29 cellular contexts compared by ENCODE assay signal in the genomic region with DNA sequence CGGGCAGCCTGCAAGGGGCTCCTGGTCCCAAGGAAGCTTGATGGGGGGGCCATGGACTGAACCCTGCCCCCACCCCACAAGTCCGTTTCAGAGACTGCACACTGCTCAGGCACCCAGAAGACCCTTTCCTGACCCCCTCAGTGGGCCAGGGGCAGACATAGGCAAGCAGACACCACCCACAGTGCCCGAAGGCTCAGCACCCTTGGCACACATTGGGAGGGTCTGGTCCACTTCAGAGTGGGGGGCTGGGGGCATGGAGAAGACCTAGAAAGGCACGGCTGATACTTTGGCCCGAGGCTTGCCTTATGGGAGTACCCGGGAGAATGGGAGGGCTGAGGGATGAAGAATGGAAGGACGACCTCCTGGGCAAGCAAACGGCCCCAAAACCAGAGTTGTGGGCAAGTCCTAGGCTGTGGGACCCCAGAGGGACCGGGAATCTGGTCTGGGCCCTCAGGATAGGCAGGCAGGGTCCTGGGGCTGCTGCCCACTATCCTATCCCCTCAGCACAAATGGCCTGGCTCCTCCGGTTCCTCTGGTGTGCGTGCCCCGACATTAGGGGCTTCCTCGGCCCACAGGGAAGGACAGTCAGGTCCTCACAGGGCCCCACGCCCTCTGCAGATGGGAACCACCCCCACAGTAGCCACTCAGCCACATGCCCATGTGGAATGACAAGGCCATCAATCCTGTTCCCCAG. TPM values are rescaled to one million over a fixed set of nuclear protein-coding genes. Genes with fewer than 3 reads are reported as not detected.
A peak's percentile ranks its signal among the peaks of the same experiment; 100 is the strongest.
DNase-seq lines count a peak whose midpoint lies in the region; ATAC-seq and TF ChIP-seq lines count a peak whose summit lies in the region.
"Had no signal": no experiment of that assay in that cellular context is flagged by ENCODE, and none has a peak within 500 bp of the region (broad histone marks: within the 10 kb centered on the region; RNA-seq: fewer than 3 reads in every experiment).

No MANE protein-coding gene starts in this region.

- POLR2A ChIA-PET in WTC11 (lab: Charles Lee) (no interaction called here), OCI-LY7 (lab: Charles Lee) (no interaction called here)

- H3K4me3 Mint-ChIP-seq in WTC11, result no peak overlapping the region
- H3K4me3 Mint-ChIP-seq: activated naive CD8-positive, alpha-beta T cell treated with anti-CD3 and anti-CD28 coated beads for 36 hours; B cell; CD8-positive, alpha-beta memory T cell; mesothelial cell of epicardium; naive B cell; T-helper 17 cell had no signal

- no peaks in the 10 kb centered on the region for H3K4me1 Mint-ChIP-seq in WTC11
- H3K4me1 Mint-ChIP-seq: activated naive CD8-positive, alpha-beta T cell treated with anti-CD3 and anti-CD28 coated beads for 36 hours; B cell; CD8-positive, alpha-beta memory T cell; mesothelial cell of epicardium; naive B cell; T-helper 17 cell had no signal

- H3K9me2 ChIP-seq in OCI-LY7 (ENCODE audit: insufficient read depth, low read length), result no peaks in the 10 kb centered on the region
- H3K9me2 ChIP-seq: SK-N-SH had no signal

- no TSS peak for BruUV-seq in OCI-LY7 (replicated peaks; lab: Mats Ljungman, UMichigan)

- no peaks in the 10 kb centered on the region for H3K4me1 ChIP-seq in left lung
- no peaks in the 10 kb centered on the region for H3K4me1 ChIP-seq in spleen
- no peaks in the 10 kb centered on the region for H3K4me1 ChIP-seq in OCI-LY7 (ENCODE audit: insufficient read depth, low read length, poor library complexity, severe bottlenecking)
- H3K4me1 ChIP-seq: esophagus squamous epithelium, vagina had no signal

- DNase-seq in activated gamma-delta T cell treated with Interleukin-2 at 50 U/mL for 16 hours (peak; percentile 2), activated gamma-delta T cell (lab: John Stamatoyannopoulos, UW) (no peak), WTC11 (ENCODE audit: low spot score) (peak; percentile 4), left lung (peak; percentile 28 to 42), spleen (peak; percentile 62), OCI-LY7 (ENCODE audit: low spot score) (no peak)
- DNase-seq: activated CD4-positive, alpha-beta T cell treated with anti-CD3 and anti-CD28 coated beads for 48 hours; activated naive CD8-positive, alpha-beta T cell treated with anti-CD3 and anti-CD28 coated beads for 36 hours; cortex of kidney; esophagus squamous epithelium; naive B cell; NCI-H1417 treated with DMSO at 0.1 percent for 48 hours; NCI-H2081 treated with DMSO at 0.1 percent for 48 hours; NCI-H345; NCI-H774; occipital lobe; retina; SK-N-SH; substantia nigra had no signal

- 76 to 92% (median 84%) methylated on average over 9 to 14 of the region's 14 CpGs for WGBS in spleen, 5 donors

- H3K4me3 ChIP-seq in left lung, result no peak overlapping the region
- H3K4me3 ChIP-seq in spleen, result no peak overlapping the region
- no peak overlapping the region for H3K4me3 ChIP-seq in OCI-LY7 (ENCODE audit: low read depth, low read length, poor library complexity, severe bottlenecking)
- H3K4me3 ChIP-seq: esophagus squamous epithelium, hepatocyte, vagina had no signal

- H3K36me3 ChIP-seq in left lung (no peaks in the 10 kb centered on the region), spleen (no peaks in the 10 kb centered on the region), OCI-LY7 (ENCODE audit: insufficient read depth, low read length) (no peaks in the 10 kb centered on the region)
- H3K36me3 ChIP-seq: esophagus squamous epithelium, vagina had no signal

- no peaks in the 10 kb centered on the region for H4K20me1 ChIP-seq in OCI-LY7 (ENCODE audit: insufficient read depth, low read length)

- no peak overlapping the region for H3K27ac ChIP-seq in left lung
- H3K27ac ChIP-seq in spleen, result no peak overlapping the region
- no peak overlapping the region for H3K27ac ChIP-seq in OCI-LY7 (ENCODE audit: low read depth, low read length, poor library complexity, severe bottlenecking)
- H3K27ac ChIP-seq: esophagus squamous epithelium, hepatocyte, RWPE1, vagina had no signal

- TF ChIP-seq CTCF in WTC11 (IDR thresholded peaks at IDR 0.05) (no peak), left lung (IDR thresholded peaks at IDR 0.05) (no peak), spleen (IDR thresholded peaks at IDR 0.05 in 8 of 11, conservative IDR thresholded peaks at IDR 0.05 in 3 of 11) (no peak), OCI-LY7 (conservative IDR thresholded peaks at IDR 0.05; ENCODE audit: low read length) (no peak)

- H3K27ac Mint-ChIP-seq in WTC11, result no peak overlapping the region
- H3K27ac Mint-ChIP-seq: activated naive CD8-positive, alpha-beta T cell treated with anti-CD3 and anti-CD28 coated beads for 36 hours; B cell; CD8-positive, alpha-beta memory T cell; mesothelial cell of epicardium; T-helper 17 cell had no signal

- H3K27me3 ChIP-seq in left lung (no peaks in the 10 kb centered on the region), spleen (replicated peaks in 1 of 7) (peaks cover 0 to 18% (median 0%) of the 10 kb centered on the region in 7 donors)
- H3K27me3 ChIP-seq: hepatocyte, vagina had no signal

- CTCF ChIA-PET in WTC11 (lab: Charles Lee), result no interaction called here
- CTCF ChIA-PET in OCI-LY7 (lab: Charles Lee; ENCODE audit: unreplicated experiment), result no interaction called here

- H3K9me3 ChIP-seq in left lung, result peaks cover 3 to 45% of the 10 kb centered on the region in 2 donors
- H3K9me3 ChIP-seq in spleen, result peaks cover 0 to 60% (median 49%) of the 10 kb centered on the region in 8 donors
- no peaks in the 10 kb centered on the region for H3K9me3 ChIP-seq in OCI-LY7 (ENCODE audit: low read length)
- H3K9me3 ChIP-seq: SK-N-SH, vagina had no signal

- intact Hi-C loops in left lung (cut with DNase I) (no loop called here), spleen (cut with DNase I; ENCODE audit: low total_unique reads) (no loop called here), OCI-LY7 (cut with micrococcal nuclease; ENCODE audit: unreplicated experiment) (no loop called here)

- no peak overlapping the region for H3K4me2 ChIP-seq in OCI-LY7 (ENCODE audit: low read length)
- H3K4me2 ChIP-seq: hepatocyte, SK-N-SH had no signal

- H2AFZ ChIP-seq in OCI-LY7 (ENCODE audit: low read length), result no peak overlapping the region
- H2AFZ ChIP-seq: hepatocyte had no signal

- no peaks in the 10 kb centered on the region for H3K79me2 ChIP-seq in OCI-LY7 (ENCODE audit: insufficient read depth, low read depth, low read length)
- H3K79me2 ChIP-seq: hepatocyte had no signal

- no peak for TF ChIP-seq POLR2A in spleen (IDR thresholded peaks at IDR 0.05)

- H3K36me3 Mint-ChIP-seq in WTC11, result peaks cover 13% of the 10 kb centered on the region
- H3K36me3 Mint-ChIP-seq: mesothelial cell of epicardium, naive B cell had no signal

- H3K9me3 Mint-ChIP-seq in WTC11, result peaks cover 44% of the 10 kb centered on the region

- no peak for ATAC-seq in WTC11
- no peak for ATAC-seq in left lung
- ATAC-seq in HG03354 (IDR thresholded peaks at IDR 0.05; ENCODE audit: poor library complexity, severe bottlenecking, unreplicated experiment), result no peak
- ATAC-seq in HG03025 (IDR thresholded peaks at IDR 0.05; ENCODE audit: low FRiP score, unreplicated experiment), result no peak
- ATAC-seq: HCT116, T-helper 17 cell had no signal

- peaks cover 13% of the 10 kb centered on the region for H3K27me3 Mint-ChIP-seq in WTC11 (ENCODE audit: low read depth)
- H3K27me3 Mint-ChIP-seq: activated naive CD8-positive, alpha-beta T cell treated with anti-CD3 and anti-CD28 coated beads for 36 hours; B cell; T-helper 17 cell had no signal

TF ChIP-seq in WTC11, 78 proteins besides CTCF, POLR2A, EP300 and RAD21 (continues in another document):
- TF ChIP-seq SMAD4 (CRISPR knock-in tag; IDR thresholded peaks at IDR 0.05) (no peak), TEAD1 (CRISPR knock-in tag; IDR thresholded peaks at IDR 0.05) (no peak), SMAD3 (CRISPR knock-in tag; IDR thresholded peaks at IDR 0.05; ENCODE audit: borderline replicate concordance) (no peak), RORB (CRISPR knock-in tag; IDR thresholded peaks at IDR 0.05) (no peak), CREB1 (CRISPR knock-in tag; IDR thresholded peaks at IDR 0.05) (no peak), GABPB1 (CRISPR knock-in tag; IDR thresholded peaks at IDR 0.05) (no peak), FOXK1 (CRISPR knock-in tag; IDR thresholded peaks at IDR 0.05) (no peak)
- TF ChIP-seq, protein P1, sequence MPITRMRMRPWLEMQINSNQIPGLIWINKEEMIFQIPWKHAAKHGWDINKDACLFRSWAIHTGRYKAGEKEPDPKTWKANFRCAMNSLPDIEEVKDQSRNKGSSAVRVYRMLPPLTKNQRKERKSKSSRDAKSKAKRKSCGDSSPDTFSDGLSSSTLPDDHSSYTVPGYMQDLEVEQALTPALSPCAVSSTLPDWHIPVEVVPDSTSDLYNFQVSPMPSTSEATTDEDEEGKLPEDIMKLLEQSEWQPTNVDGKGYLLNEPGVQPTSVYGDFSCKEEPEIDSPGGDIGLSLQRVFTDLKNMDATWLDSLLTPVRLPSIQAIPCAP (CRISPR knock-in tag; IDR thresholded peaks at IDR 0.05), result no peak
- TF ChIP-seq, protein P2, sequence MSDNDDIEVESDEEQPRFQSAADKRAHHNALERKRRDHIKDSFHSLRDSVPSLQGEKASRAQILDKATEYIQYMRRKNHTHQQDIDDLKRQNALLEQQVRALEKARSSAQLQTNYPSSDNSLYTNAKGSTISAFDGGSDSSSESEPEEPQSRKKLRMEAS (CRISPR knock-in tag; IDR thresholded peaks at IDR 0.05), result no peak
- TF ChIP-seq, protein P3, sequence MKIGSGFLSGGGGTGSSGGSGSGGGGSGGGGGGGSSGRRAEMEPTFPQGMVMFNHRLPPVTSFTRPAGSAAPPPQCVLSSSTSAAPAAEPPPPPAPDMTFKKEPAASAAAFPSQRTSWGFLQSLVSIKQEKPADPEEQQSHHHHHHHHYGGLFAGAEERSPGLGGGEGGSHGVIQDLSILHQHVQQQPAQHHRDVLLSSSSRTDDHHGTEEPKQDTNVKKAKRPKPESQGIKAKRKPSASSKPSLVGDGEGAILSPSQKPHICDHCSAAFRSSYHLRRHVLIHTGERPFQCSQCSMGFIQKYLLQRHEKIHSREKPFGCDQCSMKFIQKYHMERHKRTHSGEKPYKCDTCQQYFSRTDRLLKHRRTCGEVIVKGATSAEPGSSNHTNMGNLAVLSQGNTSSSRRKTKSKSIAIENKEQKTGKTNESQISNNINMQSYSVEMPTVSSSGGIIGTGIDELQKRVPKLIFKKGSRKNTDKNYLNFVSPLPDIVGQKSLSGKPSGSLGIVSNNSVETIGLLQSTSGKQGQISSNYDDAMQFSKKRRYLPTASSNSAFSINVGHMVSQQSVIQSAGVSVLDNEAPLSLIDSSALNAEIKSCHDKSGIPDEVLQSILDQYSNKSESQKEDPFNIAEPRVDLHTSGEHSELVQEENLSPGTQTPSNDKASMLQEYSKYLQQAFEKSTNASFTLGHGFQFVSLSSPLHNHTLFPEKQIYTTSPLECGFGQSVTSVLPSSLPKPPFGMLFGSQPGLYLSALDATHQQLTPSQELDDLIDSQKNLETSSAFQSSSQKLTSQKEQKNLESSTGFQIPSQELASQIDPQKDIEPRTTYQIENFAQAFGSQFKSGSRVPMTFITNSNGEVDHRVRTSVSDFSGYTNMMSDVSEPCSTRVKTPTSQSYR (CRISPR knock-in tag; IDR thresholded peaks at IDR 0.05), result no peak

RNA-seq across cellular contexts. Expression of a gene that starts 15.1 kb away (rescaled TPM):
- total RNA-seq in WTC11 (2021), result 37.2 to 41.5 TPM (median 40.4 TPM) in 3 replicates
- total RNA-seq in left lung, result 10 to 100 TPM; 60.4 to 63.4 TPM
- 10 to 100 TPM in 5 of 7 donors, 1 to 10 TPM in 2; 7.9 to 25.0 (median 18.6) TPM for total RNA-seq in spleen
- 10 to 100 TPM in 1 of 3 donors, 1 to 10 TPM in 2; 4.1 to 12.4 (median 9.1) TPM for polyA plus RNA-seq in spleen
- 1.4 and 2.4 TPM in 2 replicates for total RNA-seq in OCI-LY7 (2014; rRNA removed; shearing (Covaris generic))
- 3.0 and 4.0 TPM in 2 replicates for total RNA-seq in OCI-LY7 (2022)

Comparison
In these comparisons a context has a peak if more than half of its experiments do, and no peak if none do; other contexts are left out.
1. DNase-seq: peak in activated gamma-delta T cell treated with Interleukin-2 at 50 U/mL for 16 hours (single experiment), WTC11 (single experiment), left lung (2 of 2) and spleen (single experiment); none in activated gamma-delta T cell (single experiment) and OCI-LY7 (single experiment).